ENCODE assay signal across 1 cellular context in the genomic region with DNA sequence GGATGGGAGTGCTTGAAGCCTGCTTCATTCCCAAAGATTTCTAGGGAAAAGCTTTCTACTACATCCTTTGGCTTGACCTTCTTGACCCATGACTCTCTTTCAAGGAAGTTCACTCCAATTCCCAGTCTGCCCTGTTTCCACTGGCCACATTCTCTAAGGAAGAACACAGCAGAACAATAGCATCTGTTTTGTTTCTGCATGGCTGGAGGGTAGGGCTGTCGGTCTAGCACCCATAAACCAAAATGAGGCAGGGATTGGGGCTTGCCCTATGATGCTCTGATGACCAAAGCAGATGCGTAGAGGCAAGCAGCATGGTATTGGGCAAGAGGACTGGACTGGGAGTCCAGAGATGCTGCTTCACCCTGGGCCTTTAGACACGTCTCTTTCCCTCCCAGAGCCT.
TF ChIP-seq lines count a peak whose summit lies in the region.

No MANE protein-coding gene starts in this region.

TF ChIP-seq in endothelial cell of umbilical vein, 7 proteins besides CTCF, POLR2A, EP300 and RAD21:
- no peak for TF ChIP-seq MAX (IDR thresholded peaks at IDR 0.05; ENCODE audit: insufficient read depth, insufficient read length)
- no peak for TF ChIP-seq FOS (IDR thresholded peaks at IDR 0.05; ENCODE audit: borderline replicate concordance, insufficient read depth, low read length)
- no peak for TF ChIP-seq EZH2 (IDR thresholded peaks at IDR 0.05; ENCODE audit: borderline replicate concordance, low read depth, low read length, severe bottlenecking)
- no peak for TF ChIP-seq JUN (IDR thresholded peaks at IDR 0.05; ENCODE audit: borderline replicate concordance, insufficient read depth, insufficient read length, low read depth)
- no peak for TF ChIP-seq GATA2 (IDR thresholded peaks at IDR 0.05; ENCODE audit: insufficient read depth, insufficient read length, low read depth, low read length)
- TF ChIP-seq MYC (IDR thresholded peaks at IDR 0.05; ENCODE audit: low read depth, low read length): no peak
- no peak for TF ChIP-seq POLR2AphosphoS5 (IDR thresholded peaks at IDR 0.05; ENCODE audit: insufficient read depth, low read depth, low read length)
